ENCODE assay signal across 15 cellular contexts in genomic region chr4:108359130-108359709, GRCh38.
DNase-seq lines count a peak whose midpoint lies in the region; ATAC-seq, FAIRE-seq and TF ChIP-seq lines count a peak whose summit lies in the region.
"Had no signal": no experiment of that assay in that cellular context is flagged by ENCODE, and none has a peak within 500 bp of the region (broad histone marks: within the 10 kb centered on the region; RNA-seq: fewer than 3 reads in every experiment).

No MANE protein-coding gene starts in this region.

- no peak overlapping the region for H4K91ac ChIP-seq in mesenchymal stem cell (ENCODE audit: low read length)

- peak overlapping the region; percentile 53 for H3K4me2 ChIP-seq in KMS-11
- peak overlapping the region; percentile 50; the same call in 1 of the 2 replicates for H3K4me2 ChIP-seq in K562 (ENCODE audit: insufficient read depth, low read length)
- no peak overlapping the region for H3K4me2 ChIP-seq in mesenchymal stem cell (ENCODE audit: low read length, poor library complexity, severe bottlenecking)
- H3K4me2 ChIP-seq: A549 had no signal

- H3K14ac ChIP-seq in mesenchymal stem cell (ENCODE audit: low read length in 2 of 2): no peak overlapping the region

- in situ Hi-C loops in K562 (cut with MboI): no loop called here

- no peak overlapping the region for H3K23ac ChIP-seq in mesenchymal stem cell (ENCODE audit: low read length in 2 of 2)

- no peak overlapping the region for H2BK12ac ChIP-seq in mesenchymal stem cell (ENCODE audit: low read length in 2 of 2)

- H2AK5ac ChIP-seq in mesenchymal stem cell (ENCODE audit: low read length, severe bottlenecking): no peak overlapping the region

- POLR2A ChIA-PET in K562 (lab: Yijun Ruan, JAX): interaction anchor here (1.3 to 2.2 kb wide), 4 partner anchors 9 to 22 kb away, joined by 4 to 10 read pairs (median 6); no protein-coding TSS in a partner anchor

- ATAC-seq in K562 (no peak), HG02885 (IDR thresholded peaks at IDR 0.05; ENCODE audit: poor library complexity, unreplicated experiment) (no peak)
- ATAC-seq: A549, heart left ventricle had no signal

- H3K4ac ChIP-seq in mesenchymal stem cell (ENCODE audit: low read depth in 1 of 2, low read length in 2 of 2): no peak overlapping the region

- DNase-seq in activated CD8-positive, alpha-beta memory T cell treated with anti-CD3 and anti-CD28 coated beads, Interleukin-2, amount 50 U/mL, for 1 hour (ENCODE audit: extremely low read depth): peak; percentile 11
- DNase-seq in activated CD8-positive, alpha-beta memory T cell treated with anti-CD3 and anti-CD28 coated beads, Interleukin-2, amount 50 U/mL, for 4 hours: no peak
- peak; percentile 38 for DNase-seq in activated CD4-positive, alpha-beta T cell treated with anti-CD3 and anti-CD28 coated beads, Interleukin-2, amount 50 U/mL, for 1 hour
- no peak for DNase-seq in K562 (ENCODE audit: extremely low read depth in 1 of 4, low spot score in 3 of 4)
- no peak for DNase-seq in NCI-H2227 (lab: John Stamatoyannopoulos, UW; ENCODE audit: unreplicated experiment)
- DNase-seq in mesenchymal stem cell: no peak
- DNase-seq: heart left ventricle, HFFc6, mammary epithelial cell, NCI-H1092, NCI-H82 had no signal

- no peaks in the 10 kb centered on the region for H4K20me1 ChIP-seq in KMS-11 (ENCODE audit: insufficient read depth)
- H4K20me1 ChIP-seq in K562 (replicated peaks; ENCODE audit: control insufficient read depth, insufficient read depth, low read length): no peaks in the 10 kb centered on the region

- no peaks in the 10 kb centered on the region for H3K9me1 ChIP-seq in K562 (ENCODE audit: control insufficient read depth, insufficient read depth, low read length)

- intact Hi-C loops in K562 (cut with micrococcal nuclease): no loop called here

- TF ChIP-seq CTCF in KMS-11 (conservative IDR thresholded peaks at IDR 0.05; ENCODE audit: low read depth, low read length): no peak
- TF ChIP-seq CTCF in K562 (IDR thresholded peaks at IDR 0.05 in 2 of 3, conservative IDR thresholded peaks at IDR 0.05 in 1 of 3; ENCODE audit: insufficient read depth in 2 of 3, low read depth in 1 of 3, low read length in 3 of 3): no peak

- TF ChIP-seq RAD21 in K562 (CRISPR knock-in tag; conservative IDR thresholded peaks at IDR 0.05 in 1 of 2, IDR thresholded peaks at IDR 0.05 in 1 of 2): no peak

- no peaks in the 10 kb centered on the region for H3K9me3 ChIP-seq in K562 (replicated peaks; ENCODE audit: control insufficient read depth, insufficient read depth, low read depth, low read length)
- H3K9me3 ChIP-seq in mesenchymal stem cell (ENCODE audit: control insufficient read depth, low read length): no peaks in the 10 kb centered on the region
- H3K9me3 ChIP-seq: A549, heart left ventricle had no signal

- H4K8ac ChIP-seq in mesenchymal stem cell (ENCODE audit: low read length): no peak overlapping the region

- no peak for TF ChIP-seq POLR2A in K562 (conservative IDR thresholded peaks at IDR 0.05)

- H3K9ac ChIP-seq in KMS-11 (no peak overlapping the region), K562 (ENCODE audit: insufficient read depth in 1 of 2, low read depth in 2 of 2, low read length in 2 of 2) (peak overlapping the region in 1 of 2 experiments; percentile 42; a peak in 2 of 4 replicates), mesenchymal stem cell (ENCODE audit: low read length) (no peak overlapping the region)

- no peak overlapping the region for H2BK15ac ChIP-seq in mesenchymal stem cell (ENCODE audit: low read depth, poor library complexity, severe bottlenecking)

- H3K4me1 ChIP-seq in KMS-11 (ENCODE audit: low read depth, poor library complexity, severe bottlenecking) (peaks cover 83% of the 10 kb centered on the region), K562 (replicated peaks in 1 of 2; ENCODE audit: control insufficient read depth in 2 of 2, insufficient read depth in 2 of 2, low read length in 2 of 2) (peaks cover 17 to 43% of the 10 kb centered on the region in 2 experiments), mesenchymal stem cell (ENCODE audit: control insufficient read depth, insufficient read depth, low read depth, low read length) (peaks cover 4% of the 10 kb centered on the region)
- H3K4me1 ChIP-seq: A549 had no signal

- BruUV-seq in K562 (replicated peaks; lab: Mats Ljungman, UMichigan): no TSS peak

- peak overlapping the region in 1 of 2 experiments; percentile 33 for H3K18ac ChIP-seq in mesenchymal stem cell (ENCODE audit: low read depth in 1 of 2, low read length in 2 of 2)

- H3K27me3 ChIP-seq in KMS-11 (ENCODE audit: insufficient read depth, low read depth) (no peaks in the 10 kb centered on the region), K562 (ENCODE audit: control insufficient read depth in 2 of 2, insufficient read depth in 2 of 2, low read length in 2 of 2) (no peaks in the 10 kb centered on the region), mesenchymal stem cell (ENCODE audit: control insufficient read depth in 1 of 2, insufficient read depth in 1 of 2, low read length in 2 of 2) (peaks cover 0 to 18% of the 10 kb centered on the region in 2 experiments)

- H2AFZ ChIP-seq in KMS-11 (ENCODE audit: low read depth): 0 out of 2 replicates have a peak overlapping the region, but pooled peaks have one; percentile 8
- H2AFZ ChIP-seq in K562 (ENCODE audit: low read depth, low read length): peak overlapping the region; percentile 90
- H2AFZ ChIP-seq in mesenchymal stem cell (ENCODE audit: low read depth, low read length): no peak overlapping the region

- no peak overlapping the region for H2BK5ac ChIP-seq in mesenchymal stem cell (ENCODE audit: low read depth, low read length, poor library complexity, severe bottlenecking)

- 57% methylated on average over 5 of the region's 5 CpGs for WGBS in K562 (ENCODE audit: insufficient coverage, low coverage, missing lambda C conversion rate)
- WGBS in mesenchymal stem cell: 100% methylated on average over 3 of the region's 5 CpGs

- H3K4me3 ChIP-seq in KMS-11 (IDR thresholded peaks at IDR 0.05; ENCODE audit: insufficient read depth, low read depth, low read length): no peak overlapping the region
- H3K4me3 ChIP-seq in K562: no peak overlapping the region
- H3K4me3 ChIP-seq in mesenchymal stem cell (ENCODE audit: insufficient read depth in 1 of 2, low read depth in 1 of 2, low read length in 2 of 2): no peak overlapping the region
- H3K4me3 ChIP-seq: A549, heart left ventricle had no signal

- no peak overlapping the region for H2BK120ac ChIP-seq in mesenchymal stem cell (ENCODE audit: low read depth, low read length)

- FAIRE-seq in K562 (lab: Jason Lieb, UNC): peak; percentile 37
- FAIRE-seq: A549, RCC 7860 had no signal

- peak overlapping the region; percentile 65 for H3K27ac ChIP-seq in KMS-11
- peak overlapping the region; percentile 86 for H3K27ac ChIP-seq in K562 (ENCODE audit: extremely low read depth, low read depth, low read length)
- no peak overlapping the region for H3K27ac ChIP-seq in mesenchymal stem cell (ENCODE audit: low read length, poor library complexity, severe bottlenecking)
- H3K27ac ChIP-seq: A549 had no signal

- H3K36me3 ChIP-seq in KMS-11 (ENCODE audit: insufficient read depth) (no peaks in the 10 kb centered on the region), K562 (ENCODE audit: control insufficient read depth, insufficient read depth, low read length) (no peaks in the 10 kb centered on the region), mesenchymal stem cell (ENCODE audit: control insufficient read depth in 1 of 2, insufficient read depth in 2 of 2, low read depth in 1 of 2, low read length in 2 of 2) (no peaks in the 10 kb centered on the region)
- H3K36me3 ChIP-seq: heart left ventricle had no signal

- no peaks in the 10 kb centered on the region for H3K79me2 ChIP-seq in KMS-11 (ENCODE audit: insufficient read depth, low read depth)
- no peaks in the 10 kb centered on the region for H3K79me2 ChIP-seq in K562 (ENCODE audit: control insufficient read depth, insufficient read depth, low read length)

- TF ChIP-seq EP300 in K562 (IDR thresholded peaks at IDR 0.05; ENCODE audit: low read length): no peak

- CTCF ChIA-PET in K562 (lab: Yijun Ruan, JAX; ENCODE audit: low intra/inter-chr PET ratio): no interaction called here

- H3K79me1 ChIP-seq in mesenchymal stem cell (replicated peaks; ENCODE audit: low read length, poor library complexity, severe bottlenecking): no peaks in the 10 kb centered on the region

TF ChIP-seq in K562, 482 proteins besides CTCF, POLR2A, EP300 and RAD21 (continues in another document):
- TF ChIP-seq CHD4 (IDR thresholded peaks at IDR 0.05; ENCODE audit: insufficient read depth, insufficient replicate concordance, low read depth, low read length, poor library complexity, severe bottlenecking) (peak; percentile 48), KDM1A (IDR thresholded peaks at IDR 0.05) (peak; percentile 40 to 45; a peak in 3 of 4 replicates), TFE3 (CRISPR knock-in tag; IDR thresholded peaks at IDR 0.05) (no peak), RNF219 (CRISPR knock-in tag; IDR thresholded peaks at IDR 0.05) (no peak), BCOR (IDR thresholded peaks at IDR 0.05) (peak; percentile 69; the same call in 1 of the 2 replicates)

Comparison
In these comparisons a context has a peak if more than half of its experiments do, and no peak if none do; other contexts are left out.
1. DNase-seq: peak in activated CD8-positive, alpha-beta memory T cell treated with anti-CD3 and anti-CD28 coated beads, Interleukin-2, amount 50 U/mL, for 1 hour (single experiment) and activated CD4-positive, alpha-beta T cell treated with anti-CD3 and anti-CD28 coated beads, Interleukin-2, amount 50 U/mL, for 1 hour (single experiment); none in activated CD8-positive, alpha-beta memory T cell treated with anti-CD3 and anti-CD28 coated beads, Interleukin-2, amount 50 U/mL, for 4 hours (single experiment), K562 (0 of 4), NCI-H2227 (single experiment) and mesenchymal stem cell (single experiment).